ENCODE assay signal across 8 cellular contexts in the genomic region with DNA sequence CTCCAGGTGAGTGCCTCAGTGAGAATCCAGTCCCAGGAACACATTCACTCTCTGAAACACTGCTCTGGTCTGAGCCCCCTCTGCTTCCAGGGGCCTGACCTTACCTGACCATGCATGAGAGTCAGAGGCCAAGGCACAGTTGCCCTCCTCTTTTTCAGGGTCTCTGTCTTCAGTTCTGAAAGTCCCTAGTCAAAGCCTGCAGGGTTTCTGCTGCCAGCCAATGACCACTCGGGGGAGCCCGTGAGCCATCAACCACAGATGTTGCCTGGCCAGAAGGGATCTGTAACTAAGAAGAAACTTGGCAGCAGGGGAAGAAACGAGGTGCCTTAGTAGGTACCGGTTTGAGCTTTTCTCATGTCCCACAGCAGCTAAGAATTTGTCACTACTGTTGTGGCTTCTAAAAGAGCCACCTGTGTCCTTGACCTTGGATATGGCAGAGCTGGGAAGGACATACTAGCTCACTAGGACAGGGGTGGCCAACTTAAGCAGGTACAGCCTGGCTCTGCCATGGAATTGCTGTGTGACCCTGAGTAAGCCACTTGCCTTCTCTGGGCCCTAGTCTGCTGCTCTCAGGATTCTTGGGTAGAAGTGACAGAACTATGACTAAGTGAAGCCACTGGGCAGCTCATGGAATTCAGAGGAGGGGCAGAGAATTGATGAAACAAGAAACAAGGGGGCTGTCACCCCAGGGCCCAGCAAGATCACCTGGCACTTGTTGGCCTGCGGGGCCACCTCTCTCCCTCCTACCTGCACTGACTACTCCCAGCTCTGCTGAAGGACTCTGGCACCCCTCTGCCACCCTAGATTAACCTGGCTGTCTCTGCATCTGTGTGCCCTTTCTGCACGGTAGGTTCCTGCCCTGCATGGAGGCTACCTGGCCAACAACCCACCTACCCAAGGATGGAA.
DNase-seq lines count a peak whose midpoint lies in the region; ATAC-seq and TF ChIP-seq lines count a peak whose summit lies in the region.

No MANE protein-coding gene starts in this region.

- no TSS peak for BruUV-seq in Caco-2 (replicated peaks; lab: Mats Ljungman, UMichigan)

- peak; percentile 75 to 83 for DNase-seq in Caco-2
- peak; percentile 90 for DNase-seq in GM23338 (ENCODE audit: low spot score)
- DNase-seq in NCI-H2171 treated with DMSO at 0.1 percent for 48 hours (lab: John Stamatoyannopoulos, UW): peak; percentile 67
- DNase-seq in activated CD4-positive, alpha-beta T cell treated with anti-CD3 and anti-CD28 coated beads for 48 hours: peak; percentile 82
- DNase-seq in dedifferentiated amniotic fluid mesenchymal stem cell (ENCODE audit: extremely low spot score): peak; percentile 84
- peak; percentile 75 to 82 (median 78) for DNase-seq in right lobe of liver
- DNase-seq in stimulated activated CD4-positive, alpha-beta T cell treated with anti-CD3 and anti-CD28 coated beads, TNF-alpha, amount 100 ng/mL, for 1 hour (ENCODE audit: low read depth in 3 of 3, low spot score in 1 of 3): peak in 2 of 3 donors; percentile 19 to 46

- CTCF ChIA-PET in Caco-2 (lab: Charles Lee): interaction anchor here (0.6 to 0.7 kb wide), 2 partner anchors 58 to 241 kb away, joined by 3 read pairs; no protein-coding TSS in a partner anchor

- H3K36me3 ChIP-seq in Caco-2 (ENCODE audit: control insufficient read depth, insufficient read depth, low read length): no peaks in the 10 kb centered on the region
- no peaks in the 10 kb centered on the region for H3K36me3 ChIP-seq in GM23338 (ENCODE audit: insufficient read depth)
- no peaks in the 10 kb centered on the region for H3K36me3 ChIP-seq in right lobe of liver

- H3K79me2 ChIP-seq in GM23338 (replicated peaks; ENCODE audit: insufficient read depth): no peaks in the 10 kb centered on the region

- POLR2A ChIA-PET in Caco-2 (lab: Charles Lee): no interaction called here

- H3K27ac Mint-ChIP-seq in Caco-2 (ENCODE audit: unreplicated experiment) (no peak overlapping the region), GM23338 (no peak overlapping the region)

- H3K9me3 Mint-ChIP-seq in Caco-2 (ENCODE audit: unreplicated experiment) (no peaks in the 10 kb centered on the region), GM23338 (no peaks in the 10 kb centered on the region)

- H3K9me2 ChIP-seq in GM23338 (ENCODE audit: insufficient read depth): no peaks in the 10 kb centered on the region

- H3K4me1 Mint-ChIP-seq in Caco-2 (ENCODE audit: low read depth, unreplicated experiment) (no peaks in the 10 kb centered on the region), GM23338 (peaks cover 25% of the 10 kb centered on the region)

- no peaks in the 10 kb centered on the region for H3K9me3 ChIP-seq in Caco-2
- no peaks in the 10 kb centered on the region for H3K9me3 ChIP-seq in right lobe of liver

- H3K4me1 ChIP-seq in Caco-2: no peaks in the 10 kb centered on the region
- peaks cover 16% of the 10 kb centered on the region; the same call in 1 of the 2 replicates for H3K4me1 ChIP-seq in GM23338 (ENCODE audit: insufficient read depth)
- no peaks in the 10 kb centered on the region for H3K4me1 ChIP-seq in right lobe of liver

- no peaks in the 10 kb centered on the region for H3F3A ChIP-seq in GM23338 (replicated peaks; ENCODE audit: low read depth)

- no peak overlapping the region for H2AFZ ChIP-seq in GM23338

- peaks cover 16% of the 10 kb centered on the region for H3K27me3 Mint-ChIP-seq in Caco-2 (ENCODE audit: insufficient read depth, unreplicated experiment)
- peaks cover 1% of the 10 kb centered on the region for H3K27me3 Mint-ChIP-seq in GM23338 (ENCODE audit: insufficient read depth, low read depth, poor library complexity)

- TF ChIP-seq CTCF in Caco-2 (IDR thresholded peaks at IDR 0.05; ENCODE audit: insufficient read depth in 1 of 2, low read depth in 1 of 2, low read length in 1 of 2, severe bottlenecking in 1 of 2, unreplicated experiment in 1 of 2): peak; percentile 80 to 96
- peak; percentile 91 to 94 for TF ChIP-seq CTCF in GM23338 (conservative IDR thresholded peaks at IDR 0.05; ENCODE audit: low read depth in 2 of 2)
- TF ChIP-seq CTCF in right lobe of liver (IDR thresholded peaks at IDR 0.05): peak; percentile 65 to 90 (median 88)

- no peak overlapping the region for H3K27ac ChIP-seq in GM23338 (ENCODE audit: low read depth)
- H3K27ac ChIP-seq in right lobe of liver: no peak overlapping the region

- 23% methylated on average over 6 of the region's 6 CpGs for WGBS in right lobe of liver (ENCODE audit: insufficient coverage, low coverage, low lambda C conversion rate, missing lambda C conversion rate)

- TF ChIP-seq POLR2A in right lobe of liver (IDR thresholded peaks at IDR 0.05): no peak

- no peak overlapping the region for H3K4me3 ChIP-seq in Caco-2 (ENCODE audit: low read depth, low read length)
- H3K4me3 ChIP-seq in GM23338: no peak overlapping the region
- H3K4me3 ChIP-seq in right lobe of liver: no peak overlapping the region

- H4K20me1 ChIP-seq in GM23338 (replicated peaks; ENCODE audit: insufficient read depth): no peaks in the 10 kb centered on the region

- intact Hi-C loops in Caco-2 (cut with micrococcal nuclease; ENCODE audit: unreplicated experiment) (loop anchor here (1.0 to 2.0 kb wide), 3 partner anchors 52 to 385 kb away; no protein-coding TSS in a partner anchor), right lobe of liver (cut with DNase I) (loop anchor here (5.0 kb wide), 1 partner anchor 385 kb away; no protein-coding TSS in a partner anchor)

- ATAC-seq in GM23338: peak; percentile 69
- peak; percentile 80 to 88 (median 83) for ATAC-seq in right lobe of liver
- ATAC-seq in HG03139 (IDR thresholded peaks at IDR 0.05; ENCODE audit: unreplicated experiment): no peak

- H3K27me3 ChIP-seq in Caco-2 (replicated peaks; ENCODE audit: control insufficient read depth, insufficient read depth, low read length) (peaks cover 1% of the 10 kb centered on the region), GM23338 (ENCODE audit: insufficient read depth) (peaks cover 4% of the 10 kb centered on the region; the same call in 1 of the 2 replicates), right lobe of liver (peaks cover 0 to 15% of the 10 kb centered on the region in 2 donors)

- H3K4me2 ChIP-seq in GM23338: no peak overlapping the region

- H3K4me3 Mint-ChIP-seq in Caco-2 (ENCODE audit: unreplicated experiment) (no peak overlapping the region), GM23338 (no peak overlapping the region)

- H3K36me3 Mint-ChIP-seq in Caco-2 (ENCODE audit: insufficient read depth, unreplicated experiment): no peaks in the 10 kb centered on the region
- no peaks in the 10 kb centered on the region for H3K36me3 Mint-ChIP-seq in GM23338 (ENCODE audit: low read depth)

TF ChIP-seq in GM23338, 12 proteins besides CTCF, POLR2A, EP300 and RAD21:
- TF ChIP-seq CREB1 (CRISPR knock-in tag; IDR thresholded peaks at IDR 0.05; ENCODE audit: low read depth): no peak
- no peak for TF ChIP-seq EZH2 (IDR thresholded peaks at IDR 0.05; ENCODE audit: low read depth, unreplicated experiment)
- no peak for TF ChIP-seq JUNB (IDR thresholded peaks at IDR 0.05; ENCODE audit: unreplicated experiment)
- no peak for TF ChIP-seq ZNF114 (CRISPR knock-in tag; IDR thresholded peaks at IDR 0.05)
TF ChIP-seq in GM23338: peak in this region for 0.

Comparison
In these comparisons a context has a peak if more than half of its experiments do, and no peak if none do; other contexts are left out.
1. DNase-seq: peak in every context shown above with its lines; median percentile 90 in GM23338; 84 in dedifferentiated amniotic fluid mesenchymal stem cell; 82 in activated CD4-positive, alpha-beta T cell treated with anti-CD3 and anti-CD28 coated beads for 48 hours; 79 in Caco-2; 78 in right lobe of liver; 67 in NCI-H2171 treated with DMSO at 0.1 percent for 48 hours; 32 in stimulated activated CD4-positive, alpha-beta T cell treated with anti-CD3 and anti-CD28 coated beads, TNF-alpha, amount 100 ng/mL, for 1 hour.